Comparison of ENCODE assay signal across 23 cellular contexts in the genomic region with DNA sequence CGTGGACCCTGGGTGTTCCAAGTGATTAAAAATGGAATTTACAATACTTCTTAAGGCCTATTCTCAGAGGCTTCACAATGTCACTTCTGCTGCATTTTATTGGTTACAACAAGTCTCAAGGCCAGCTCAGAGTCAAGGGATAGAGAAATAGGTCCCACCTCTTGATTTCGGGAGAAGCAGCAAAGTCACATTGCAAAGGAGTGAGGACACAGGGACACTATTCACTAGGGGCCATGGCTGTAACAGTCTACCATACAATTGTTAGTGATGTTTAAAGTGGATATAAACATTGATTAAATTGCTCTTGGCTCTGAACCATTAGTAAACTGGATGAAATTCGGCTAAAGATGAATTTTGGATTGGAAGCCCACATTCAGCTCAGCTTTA. TPM values are rescaled to one million over a fixed set of nuclear protein-coding genes. Genes with fewer than 3 reads are reported as not detected.
DNase-seq lines count a peak whose midpoint lies in the region; ATAC-seq and TF ChIP-seq lines count a peak whose summit lies in the region.
"Had no signal": no experiment of that assay in that cellular context is flagged by ENCODE, and none has a peak within 500 bp of the region (broad histone marks: within the 10 kb centered on the region; RNA-seq: fewer than 3 reads in every experiment).

No MANE protein-coding gene starts in this region.

- no peaks in the 10 kb centered on the region for H3K79me1 ChIP-seq in IMR-90 (ENCODE audit: low read depth in 1 of 2, low read length in 2 of 2)

- no peak overlapping the region for H3K4me3 ChIP-seq in IMR-90 (ENCODE audit: insufficient read depth, low read depth, low read length)
- no peak overlapping the region for H3K4me3 ChIP-seq in lung
- no peak overlapping the region for H3K4me3 ChIP-seq in testis
- H3K4me3 ChIP-seq: dorsolateral prefrontal cortex, GM12878, mucosa of descending colon, PC-9, SJCRH30 had no signal

- H3K27ac ChIP-seq in IMR-90 (ENCODE audit: insufficient read depth, low read length) (peak overlapping the region; percentile 89; the same call in 1 of the 2 replicates), lung (ENCODE audit: low read depth in 1 of 2, low read length in 1 of 2) (peak overlapping the region; percentile 24 to 39), testis (no peak overlapping the region)
- H3K27ac ChIP-seq: PC-9, SJCRH30, VCaP had no signal

- no peak overlapping the region for H3K56ac ChIP-seq in IMR-90 (ENCODE audit: extremely low read depth, insufficient read depth, low read length)

- peak overlapping the region; percentile 85; the same call in 1 of the 2 replicates for H3K18ac ChIP-seq in IMR-90 (ENCODE audit: low read depth, low read length)

- peaks cover 17% of the 10 kb centered on the region for H3K27me3 Mint-ChIP-seq in brain

- peak; percentile 30 for ATAC-seq in IMR-90 (ENCODE audit: low read depth)
- no peak for ATAC-seq in lung (ENCODE audit: insufficient read depth, low FRiP score)
- ATAC-seq in GM21447 (IDR thresholded peaks at IDR 0.05; ENCODE audit: unreplicated experiment), result no peak
- ATAC-seq: activated naive CD8-positive, alpha-beta T cell treated with anti-CD3 and anti-CD28 coated beads, Interleukin-2, amount 50 U/mL, for 24 hours; GM12878; mucosa of descending colon had no signal

- H2BK5ac ChIP-seq in IMR-90 (ENCODE audit: low read depth, low read length, poor library complexity, severe bottlenecking), result no peak overlapping the region

- H3K4me3 Mint-ChIP-seq in brain, result no peak overlapping the region
- H3K4me3 Mint-ChIP-seq: activated CD4-positive, alpha-beta T cell treated with anti-CD3 and anti-CD28 coated beads, Interleukin-2, amount 10 ng/mL, durations not matched to agents 7 days and 5 days; activated naive CD8-positive, alpha-beta T cell treated with anti-CD3 and anti-CD28 coated beads, Interleukin-2, amount 50 U/mL, for 24 hours; CD4-positive, alpha-beta memory T cell had no signal

- peak overlapping the region; percentile 1; the same call in 1 of the 2 replicates for H2BK20ac ChIP-seq in IMR-90 (ENCODE audit: low read depth, low read length)

- H3K4ac ChIP-seq in IMR-90 (ENCODE audit: low read depth, low read length), result no peak overlapping the region

- H3K4me1 ChIP-seq in IMR-90 (ENCODE audit: control insufficient read depth, insufficient read depth, low read length) (peaks cover 23% of the 10 kb centered on the region), lung (ENCODE audit: control insufficient read depth in 2 of 2, insufficient read depth in 2 of 2, low read length in 2 of 2) (peaks cover 8% of the 10 kb centered on the region in 2 donors), testis (peaks cover 28% of the 10 kb centered on the region)

- H4K8ac ChIP-seq in IMR-90 (ENCODE audit: low read depth in 2 of 2, low read length in 2 of 2), result 0 out of 4 replicates have a peak overlapping the region, but pooled peaks of 1 of the 2 experiments have one; percentile 2

- H3K9ac ChIP-seq in IMR-90 (ENCODE audit: low read depth, low read length), result no peak overlapping the region

- no TSS peak for BruUV-seq in IMR-90 (replicated peaks; lab: Mats Ljungman, UMichigan)

- H3K9me3 Mint-ChIP-seq in brain, result peaks cover 3 to 13% (median 5%) of the 10 kb centered on the region in 5 experiments
- H3K9me3 Mint-ChIP-seq: activated CD4-positive, alpha-beta T cell treated with anti-CD3 and anti-CD28 coated beads, Interleukin-2, amount 10 ng/mL, durations not matched to agents 7 days and 5 days; activated naive CD8-positive, alpha-beta T cell treated with anti-CD3 and anti-CD28 coated beads, Interleukin-2, amount 50 U/mL, for 24 hours; CD4-positive, alpha-beta memory T cell had no signal

- H3K4me2 ChIP-seq in IMR-90 (ENCODE audit: low read depth, low read length), result peak overlapping the region; percentile 70
- H3K4me2 ChIP-seq: PC-9 had no signal

- H3K27ac Mint-ChIP-seq in brain, result peak overlapping the region in 3 of 5 experiments; percentile 45 to 84 (median 81)
- H3K27ac Mint-ChIP-seq: activated CD4-positive, alpha-beta T cell treated with anti-CD3 and anti-CD28 coated beads, Interleukin-2, amount 10 ng/mL, durations not matched to agents 7 days and 5 days; activated naive CD8-positive, alpha-beta T cell treated with anti-CD3 and anti-CD28 coated beads, Interleukin-2, amount 50 U/mL, for 24 hours had no signal

- peaks cover 61% of the 10 kb centered on the region for H3K4me1 Mint-ChIP-seq in brain

- peaks cover 4% of the 10 kb centered on the region for H3K36me3 Mint-ChIP-seq in brain
- H3K36me3 Mint-ChIP-seq: CD4-positive, alpha-beta memory T cell had no signal

- no peaks in the 10 kb centered on the region for H3K36me3 ChIP-seq in IMR-90 (ENCODE audit: control insufficient read depth, insufficient read depth, low read length)
- H3K36me3 ChIP-seq in lung (ENCODE audit: control insufficient read depth in 2 of 2, insufficient read depth in 2 of 2, low read length in 2 of 2), result no peaks in the 10 kb centered on the region
- H3K36me3 ChIP-seq in testis (ENCODE audit: low read depth, missing control alignments), result no peaks in the 10 kb centered on the region
- H3K36me3 ChIP-seq: SJCRH30 had no signal

- no peaks in the 10 kb centered on the region for H3K9me3 ChIP-seq in IMR-90 (ENCODE audit: control insufficient read depth, insufficient read depth, low read length)
- H3K9me3 ChIP-seq in lung (ENCODE audit: control insufficient read depth in 2 of 2, insufficient read depth in 1 of 2, low read length in 1 of 2), result peaks cover 0 to under 1% of the 10 kb centered on the region in 2 donors
- no peaks in the 10 kb centered on the region for H3K9me3 ChIP-seq in testis
- H3K9me3 ChIP-seq: mucosa of descending colon, SJCRH30 had no signal

- in situ Hi-C loops in IMR-90 (cut with MboI; ENCODE audit: low sequenced_read_pairs), result no loop called here

- CTCF ChIA-PET in IMR-90 (lab: Yijun Ruan, JAX), result interaction anchor here (0.7 to 1.6 kb wide), 2 partner anchors 19 to 45 kb away, joined by 3 to 4 read pairs; no protein-coding TSS in a partner anchor

- no peak overlapping the region; the same call in 1 of the 2 replicates for H2BK120ac ChIP-seq in IMR-90 (ENCODE audit: low read depth, low read length)

- H3K9me1 ChIP-seq in IMR-90 (ENCODE audit: insufficient read depth, low read length), result peaks cover 14% of the 10 kb centered on the region

- TF ChIP-seq RAD21 in IMR-90 (IDR thresholded peaks at IDR 0.05; ENCODE audit: low read length), result no peak

- H3K23ac ChIP-seq in IMR-90 (ENCODE audit: low read depth, low read length), result no peak overlapping the region; the same call in 1 of the 2 replicates

- DNase-seq in IMR-90 (no peak), lung (ENCODE audit: low spot score) (no peak), testis (peak; percentile 9), NCI-H187 (lab: John Stamatoyannopoulos, UW) (no peak), anterior cingulate cortex (lab: John Stamatoyannopoulos, UW) (no peak), NCI-H82 (lab: John Stamatoyannopoulos, UW) (no peak)
- DNase-seq: activated CD4-positive, alpha-beta T cell treated with anti-CD3 and anti-CD28 coated beads, Interleukin-2, amount 10 ng/mL, durations not matched to agents 7 days and 5 days; activated effector memory CD4-positive, alpha-beta T cell treated with anti-CD3 and anti-CD28 coated beads, Interleukin-2, amount 50 U/mL, for 16 hours; activated naive CD8-positive, alpha-beta T cell treated with anti-CD3 and anti-CD28 coated beads, Interleukin-2, amount 50 U/mL, for 24 hours; CD4-positive, alpha-beta memory T cell; foreskin melanocyte; KBM-7; mucosa of descending colon; NCI-H187 treated with DMSO at 0.1 percent for 48 hours; NCI-H2227 treated with DMSO at 0.1 percent for 48 hours; PC-9; stimulated activated CD4-positive, alpha-beta T cell treated with anti-CD3 and anti-CD28 coated beads, Interleukin-12 subunit alpha, Interleukin-12 subunit beta, amount 100 ng/mL, for 4 hours had no signal

- H3K27me3 ChIP-seq in IMR-90 (ENCODE audit: control insufficient read depth, insufficient read depth, low read length) (peaks cover 5% of the 10 kb centered on the region; the same call in 1 of the 2 replicates), lung (ENCODE audit: control insufficient read depth, insufficient read depth) (no peaks in the 10 kb centered on the region), testis (no peaks in the 10 kb centered on the region)
- H3K27me3 ChIP-seq: dorsolateral prefrontal cortex, SJCRH30 had no signal

- intact Hi-C loops in IMR-90 (cut with micrococcal nuclease) (no loop called here), testis (cut with DNase I; ENCODE audit: low total_unique reads) (no loop called here)

- TF ChIP-seq POLR2A in IMR-90 (IDR thresholded peaks at IDR 0.05; ENCODE audit: low read depth, low read length) (no peak), testis (IDR thresholded peaks at IDR 0.05) (no peak)

- H4K5ac ChIP-seq in IMR-90 (ENCODE audit: low read depth, low read length), result peak overlapping the region; percentile 47; the same call in 1 of the 2 replicates

- H4K20me1 ChIP-seq in IMR-90 (ENCODE audit: insufficient read depth, low read length), result no peaks in the 10 kb centered on the region

- POLR2A ChIA-PET in IMR-90 (lab: Charles Lee; ENCODE audit: unreplicated experiment), result no interaction called here

- H2AK5ac ChIP-seq in IMR-90 (ENCODE audit: low read depth, low read length), result no peak overlapping the region

- no peak overlapping the region for H2AK9ac ChIP-seq in IMR-90 (replicated peaks; ENCODE audit: low read depth, low read length, poor library complexity)

- H2BK15ac ChIP-seq in IMR-90 (ENCODE audit: low read depth, low read length), result peak overlapping the region; percentile 32; the same call in 1 of the 3 replicates

- dilution Hi-C loops in IMR-90 (cut with HindIII; ENCODE audit: low sequenced_read_pairs, unreplicated experiment), result no loop called here

- TF ChIP-seq CTCF in IMR-90 (conservative IDR thresholded peaks at IDR 0.05; ENCODE audit: low read depth, low read length) (no peak), brain (conservative IDR thresholded peaks at IDR 0.05) (no peak), lung (IDR thresholded peaks at IDR 0.05; ENCODE audit: control extremely low read depth, extremely low read depth) (no peak), testis (IDR thresholded peaks at IDR 0.05) (no peak)

- 0 out of 2 replicates have a peak overlapping the region, but pooled peaks have one; percentile 5 for H3K14ac ChIP-seq in IMR-90 (replicated peaks; ENCODE audit: low read depth, low read length)

- no peak overlapping the region for H2AFZ ChIP-seq in IMR-90 (replicated peaks; ENCODE audit: low read length, poor library complexity)
- H2AFZ ChIP-seq: PC-9 had no signal

- no CpG with 5 or more reads among the region's 3 CpGs for WGBS in IMR-90 (ENCODE audit: extremely low coverage in 2 of 2, insufficient read length in 1 of 2), 2 experiments
- 57 to 75% methylated on average over 3 of the region's 3 CpGs for WGBS in lung, 2 donors
- 51 to 57% methylated on average over 3 of the region's 3 CpGs for WGBS in testis, 2 donors

- H4K91ac ChIP-seq in IMR-90 (ENCODE audit: insufficient read depth, low read depth, low read length), result no peak overlapping the region

RNA-seq across cellular contexts. Expression of a gene that starts 21.7 kb away (rescaled TPM):
- total RNA-seq in IMR-90 (2012; rRNA removed), result 5.0 and 5.8 TPM in 2 replicates
- 25.9 and 26.3 TPM in 2 replicates for polyA plus RNA-seq in IMR-90 (2012; rRNA removed)
- polyA plus RNA-seq in IMR-90 (2012; cell fraction: cytosol; rRNA removed), result 7.6 and 31.9 TPM in 2 replicates
- polyA plus RNA-seq in IMR-90 (2012; cell fraction: nucleus; rRNA removed; ENCODE audit: low replicate concordance), result 6.3 and 8.1 TPM in 2 replicates
- 86.0 TPM for polyA plus RNA-seq in brain (ENCODE audit: insufficient read depth, low read depth, low replicate concordance)
- 10 to 100 TPM; 14.6 to 15.9 TPM for total RNA-seq in lung
- 10 to 100 TPM in 1 of 2 donors, 1 to 10 TPM in 1; 8.1 to 11.2 TPM for polyA plus RNA-seq in lung
- total RNA-seq in testis, result 1 to 10 TPM; 4.3 to 7.2 TPM
- polyA plus RNA-seq in testis (ENCODE audit: insufficient read depth, low read depth, low replicate concordance), result 16.1 TPM
- total RNA-seq: SJCRH30 had no signal

RNA-seq across cellular contexts. Expression of a gene that starts 24.1 kb away (rescaled TPM):
- 55.2 and 71.4 TPM in 2 replicates for total RNA-seq in IMR-90 (2012; rRNA removed)
- 45.9 and 62.6 TPM in 2 replicates for polyA plus RNA-seq in IMR-90 (2012; rRNA removed)
- polyA plus RNA-seq in IMR-90 (2012; cell fraction: cytosol; rRNA removed), result 13.2 and 14.4 TPM in 2 replicates
- 65.9 and 496 TPM in 2 replicates for polyA plus RNA-seq in IMR-90 (2012; cell fraction: nucleus; rRNA removed; ENCODE audit: low replicate concordance)
- 160 TPM for polyA plus RNA-seq in brain (ENCODE audit: insufficient read depth, low read depth, low replicate concordance)
- total RNA-seq in lung, result 100 to 1,000 TPM; 113 to 185 TPM
- 10 to 100 TPM; 35.4 to 97.3 TPM for polyA plus RNA-seq in lung
- 100 to 1,000 TPM; 120 to 136 TPM for total RNA-seq in testis
- polyA plus RNA-seq in testis (ENCODE audit: insufficient read depth, low read depth, low replicate concordance), result 153 TPM

Comparison
In these comparisons a context has a peak if more than half of its experiments do, and no peak if none do; other contexts are left out.
1. H3K27ac ChIP-seq: peak in IMR-90 (single experiment) and lung (2 of 2); none in testis (0 of 2).